ENCODE assay signal across 16 cellular contexts in genomic region chr16:24208710-24209109, GRCh38. TPM values are rescaled to one million over a fixed set of nuclear protein-coding genes. Genes with fewer than 3 reads are reported as not detected.
DNase-seq lines count a peak whose midpoint lies in the region; TF ChIP-seq lines count a peak whose summit lies in the region.
"Had no signal": no experiment of that assay in that cellular context is flagged by ENCODE, and none has a peak within 500 bp of the region (broad histone marks: within the 10 kb centered on the region; RNA-seq: fewer than 3 reads in every experiment).

No MANE protein-coding gene starts in this region.

- in situ Hi-C loops in G401 (cut with HindIII; ENCODE audit: low sequenced_read_pairs), result no loop called here

- H4K20me1 ChIP-seq in neural progenitor cell (ENCODE audit: low read depth) (peaks cover 32% of the 10 kb centered on the region), osteoblast (ENCODE audit: insufficient read depth, low read length) (no peaks in the 10 kb centered on the region)
- H4K20me1 ChIP-seq: BLaER1 had no signal

- no peaks in the 10 kb centered on the region for H3K36me3 ChIP-seq in neural progenitor cell
- H3K36me3 ChIP-seq in osteoblast (ENCODE audit: insufficient read depth, low read length), result no peaks in the 10 kb centered on the region
- H3K36me3 ChIP-seq in effector memory CD4-positive, alpha-beta T cell (ENCODE audit: control insufficient read depth, insufficient read depth, low read length), result peaks cover 21% of the 10 kb centered on the region
- H3K36me3 ChIP-seq: BLaER1 had no signal

- H3K4me2 ChIP-seq in neural progenitor cell (no peak overlapping the region), osteoblast (ENCODE audit: insufficient read depth, low read length) (no peak overlapping the region)
- H3K4me2 ChIP-seq: BLaER1 had no signal

- H3K4me3 Mint-ChIP-seq in glutamatergic neuron (ENCODE audit: unreplicated experiment), result peak overlapping the region; percentile 35
- no peak overlapping the region for H3K4me3 Mint-ChIP-seq in neural progenitor cell
- H3K4me3 Mint-ChIP-seq: activated T-cell treated with anti-CD3 and anti-CD28 coated beads, Interleukin-2, amount 50 U/mL, for 72 hours; naive thymus-derived CD8-positive, alpha-beta T cell had no signal

- H3K4me1 Mint-ChIP-seq in glutamatergic neuron (ENCODE audit: low read depth, unreplicated experiment) (peaks cover 41% of the 10 kb centered on the region), neural progenitor cell (peaks cover 21% of the 10 kb centered on the region)

- H3K9me3 Mint-ChIP-seq in glutamatergic neuron (ENCODE audit: unreplicated experiment) (peaks cover 11% of the 10 kb centered on the region), neural progenitor cell (no peaks in the 10 kb centered on the region)
- H3K9me3 Mint-ChIP-seq: activated T-cell treated with anti-CD3 and anti-CD28 coated beads, Interleukin-2, amount 50 U/mL, for 72 hours; naive thymus-derived CD8-positive, alpha-beta T cell had no signal

- H3F3A ChIP-seq in neural progenitor cell (ENCODE audit: low read depth), result peaks cover 17% of the 10 kb centered on the region

- no peaks in the 10 kb centered on the region for H3K79me2 ChIP-seq in neural progenitor cell (ENCODE audit: low read depth)
- H3K79me2 ChIP-seq in osteoblast (ENCODE audit: insufficient read depth, low read length), result no peaks in the 10 kb centered on the region

- H3K27ac ChIP-seq in neural progenitor cell (no peak overlapping the region), osteoblast (ENCODE audit: low read depth, low read length) (no peak overlapping the region)
- no peak overlapping the region for H3K27ac ChIP-seq in effector memory CD4-positive, alpha-beta T cell (ENCODE audit: insufficient read depth, low read length, poor library complexity, severe bottlenecking)
- H3K27ac ChIP-seq: BLaER1 had no signal

- H3K27me3 ChIP-seq in neural progenitor cell (peaks cover 93% of the 10 kb centered on the region), osteoblast (ENCODE audit: insufficient read depth, low read length) (no peaks in the 10 kb centered on the region)
- H3K27me3 ChIP-seq in effector memory CD4-positive, alpha-beta T cell (replicated peaks; ENCODE audit: control insufficient read depth, insufficient read depth, low read length, poor library complexity, severe bottlenecking), result no peaks in the 10 kb centered on the region
- H3K27me3 ChIP-seq: BLaER1 had no signal

- H3K4me1 ChIP-seq in neural progenitor cell (peaks cover 14% of the 10 kb centered on the region), osteoblast (ENCODE audit: insufficient read depth, low read length) (no peaks in the 10 kb centered on the region)
- H3K4me1 ChIP-seq in effector memory CD4-positive, alpha-beta T cell (ENCODE audit: control insufficient read depth, insufficient read depth, low read length, poor library complexity, severe bottlenecking), result no peaks in the 10 kb centered on the region

- H3K4me3 ChIP-seq in neural progenitor cell, result no peak overlapping the region
- H3K4me3 ChIP-seq in osteoblast (ENCODE audit: insufficient read depth, low read length), result no peak overlapping the region
- H3K4me3 ChIP-seq in effector memory CD4-positive, alpha-beta T cell (ENCODE audit: insufficient read depth, low read depth, low read length, poor library complexity, severe bottlenecking), result no peak overlapping the region
- H3K4me3 ChIP-seq: BLaER1 had no signal

- TF ChIP-seq CTCF in glutamatergic neuron (IDR thresholded peaks at IDR 0.05; ENCODE audit: partially characterized antibody, unreplicated experiment) (no peak), neural progenitor cell (IDR thresholded peaks at IDR 0.05) (no peak), GM10266 (IDR thresholded peaks at IDR 0.05; ENCODE audit: control insufficient read depth, insufficient read depth, low read depth, missing control alignments) (no peak), osteoblast (IDR thresholded peaks at IDR 0.05; ENCODE audit: extremely low read depth, low read depth, low read length) (no peak)

- H3K9me3 ChIP-seq in neural progenitor cell (ENCODE audit: low read depth) (no peaks in the 10 kb centered on the region), osteoblast (ENCODE audit: low read depth, low read length) (no peaks in the 10 kb centered on the region)
- H3K9me3 ChIP-seq in effector memory CD4-positive, alpha-beta T cell (ENCODE audit: control insufficient read depth, low read length), result no peaks in the 10 kb centered on the region
- H3K9me3 ChIP-seq: BLaER1 had no signal

- H3K27ac Mint-ChIP-seq in glutamatergic neuron (ENCODE audit: unreplicated experiment) (peak overlapping the region; percentile 92), neural progenitor cell (peak overlapping the region; percentile 38)
- H3K27ac Mint-ChIP-seq: activated T-cell treated with anti-CD3 and anti-CD28 coated beads, Interleukin-2, amount 50 U/mL, for 72 hours had no signal

- DNase-seq in G401 (ENCODE audit: low spot score), result peak; percentile 90
- DNase-seq in NCI-H82 (lab: John Stamatoyannopoulos, UW), result peak; percentile 93
- peak; percentile 69 for DNase-seq in glutamatergic neuron
- peak; percentile 94 for DNase-seq in neural progenitor cell (ENCODE audit: low spot score)
- no peak for DNase-seq in GM10266 (ENCODE audit: extremely low spot score)
- no peak for DNase-seq in osteoblast (ENCODE audit: insufficient read length, low spot score, missing footprints)
- no peak for DNase-seq in activated CD4-positive, CD25-positive, alpha-beta regulatory T cell treated with anti-CD3 and anti-CD28 coated beads, Interleukin-2, amount 50 U/mL, for 72 hours
- no peak for DNase-seq in effector memory CD4-positive, alpha-beta T cell
- DNase-seq: activated T-cell treated with anti-CD3 and anti-CD28 coated beads, Interleukin-2, amount 50 U/mL, for 72 hours; amniotic stem cell; EL; naive thymus-derived CD8-positive, alpha-beta T cell; NCI-H2171; stimulated activated naive CD8-positive, alpha-beta T cell treated with anti-CD3 and anti-CD28 coated beads, Interleukin-15, Interleukin-2, amounts not matched to agents 100 U/mL and 50 U/mL, for 24 hours; T-helper 1 cell had no signal

- H3K9ac ChIP-seq in neural progenitor cell, result no peak overlapping the region
- H3K9ac ChIP-seq: BLaER1 had no signal

- H3K36me3 Mint-ChIP-seq in glutamatergic neuron (ENCODE audit: unreplicated experiment), result no peaks in the 10 kb centered on the region
- H3K36me3 Mint-ChIP-seq in neural progenitor cell, result no peaks in the 10 kb centered on the region

- peaks cover 9% of the 10 kb centered on the region for H3K27me3 Mint-ChIP-seq in glutamatergic neuron (ENCODE audit: unreplicated experiment)
- H3K27me3 Mint-ChIP-seq in neural progenitor cell (ENCODE audit: insufficient read depth, low read depth), result peaks cover 9% of the 10 kb centered on the region
- H3K27me3 Mint-ChIP-seq: naive thymus-derived CD8-positive, alpha-beta T cell had no signal

- no peak overlapping the region for H2AFZ ChIP-seq in neural progenitor cell (replicated peaks)
- no peak overlapping the region for H2AFZ ChIP-seq in osteoblast (ENCODE audit: low read length)

RNA-seq across cellular contexts. Expression of gene CACNG3, which starts 47.4 kb away (rescaled TPM):
- not detected in 2 replicates for total RNA-seq in G401 (2014; rRNA removed; shearing (Covaris generic))
- total RNA-seq in glutamatergic neuron (ENCODE audit: unreplicated experiment) (2.2 TPM), neural progenitor cell (ENCODE audit: low replicate concordance) (not detected in 2 replicates), osteoblast (not detected in 2 replicates)
- total RNA-seq: activated T-cell treated with anti-CD3 and anti-CD28 coated beads, Interleukin-2, amount 50 U/mL, for 72 hours; naive thymus-derived CD8-positive, alpha-beta T cell had no signal

Comparison
In these comparisons a context has a peak if more than half of its experiments do, and no peak if none do; other contexts are left out.
1. DNase-seq: peak in G401 (single experiment), NCI-H82 (single experiment), glutamatergic neuron (single experiment) and neural progenitor cell (single experiment); none in GM10266 (single experiment), osteoblast (single experiment), activated CD4-positive, CD25-positive, alpha-beta regulatory T cell treated with anti-CD3 and anti-CD28 coated beads, Interleukin-2, amount 50 U/mL, for 72 hours (single experiment) and effector memory CD4-positive, alpha-beta T cell (0 of 3).